Comparison of ENCODE assay signal across 12 cellular contexts in genomic region chr5:152405145-152405544, GRCh38. TPM values are rescaled to one million over a fixed set of nuclear protein-coding genes. Genes with fewer than 3 reads are reported as not detected.
A peak's percentile ranks its signal among the peaks of the same experiment; 100 is the strongest.
DNase-seq lines count a peak whose midpoint lies in the region; ATAC-seq and TF ChIP-seq lines count a peak whose summit lies in the region.
"Had no signal": no experiment of that assay in that cellular context is flagged by ENCODE, and none has a peak within 500 bp of the region (broad histone marks: within the 10 kb centered on the region; RNA-seq: fewer than 3 reads in every experiment).

Gene NMUR2 (minus strand): TSS chr5:152405279. CDS start chr5:152405113, 166 bp downstream.

- ATAC-seq in GM21717 (IDR thresholded peaks at IDR 0.05; ENCODE audit: unreplicated experiment): peak; percentile 73
- ATAC-seq in HG03342 (IDR thresholded peaks at IDR 0.05; ENCODE audit: unreplicated experiment): no peak
- no peak for ATAC-seq in HG02623 (IDR thresholded peaks at IDR 0.05; ENCODE audit: unreplicated experiment)
- ATAC-seq: gastroesophageal sphincter had no signal

- intact Hi-C loops in vagina (cut with DNase I): no loop called here

- no peaks in the 10 kb centered on the region for H3K27me3 ChIP-seq in vagina
- H3K27me3 ChIP-seq: adrenal gland, gastroesophageal sphincter had no signal

- no peaks in the 10 kb centered on the region for H3K4me1 ChIP-seq in vagina
- H3K4me1 ChIP-seq: adrenal gland, gastroesophageal sphincter, lower lobe of right lung had no signal

- H3K4me3 ChIP-seq in vagina: no peak within 1 kb of the TSS
- H3K4me3 ChIP-seq: adrenal gland, gastroesophageal sphincter, lower lobe of right lung had no signal

- H3K27ac ChIP-seq in vagina: no peak within 1 kb of the TSS
- H3K27ac ChIP-seq: adrenal gland, gastroesophageal sphincter, lower lobe of right lung had no signal

- TF ChIP-seq CTCF in brain (conservative IDR thresholded peaks at IDR 0.05): no peak
- TF ChIP-seq CTCF in progenitor cell of endocrine pancreas (IDR thresholded peaks at IDR 0.05; ENCODE audit: unreplicated experiment): no peak
- no peak for TF ChIP-seq CTCF in vagina (IDR thresholded peaks at IDR 0.05)

- peaks cover 10% of the 10 kb centered on the region for H3K4me1 Mint-ChIP-seq in brain
- peaks cover 6% of the 10 kb centered on the region for H3K4me1 Mint-ChIP-seq in progenitor cell of endocrine pancreas (ENCODE audit: low read depth)

- DNase-seq in NCI-H2029 (lab: John Stamatoyannopoulos, UW): peak; percentile 26
- peak; percentile 11 for DNase-seq in progenitor cell of endocrine pancreas (ENCODE audit: low spot score, unreplicated experiment)
- DNase-seq in vagina (ENCODE audit: extremely low spot score in 2 of 2): no peak
- DNase-seq: Karpas-422, lower lobe of right lung had no signal

- H3K9me3 Mint-ChIP-seq in brain (peaks cover 0 to 7% (median 0%) of the 10 kb centered on the region in 5 experiments), progenitor cell of endocrine pancreas (ENCODE audit: low read depth) (peaks cover 8% of the 10 kb centered on the region)

- H3K27me3 Mint-ChIP-seq in brain (peaks cover 7% of the 10 kb centered on the region), progenitor cell of endocrine pancreas (peaks cover 19% of the 10 kb centered on the region)

- H3K36me3 Mint-ChIP-seq in brain (no peaks in the 10 kb centered on the region), progenitor cell of endocrine pancreas (ENCODE audit: insufficient read depth) (no peaks in the 10 kb centered on the region)

- H3K4me3 Mint-ChIP-seq in brain: peak within 1 kb of the TSS in 3 of 5 experiments; percentile 34 to 68 (median 63)
- H3K4me3 Mint-ChIP-seq in progenitor cell of endocrine pancreas (ENCODE audit: low read depth): peak within 1 kb of the TSS; percentile 70

- H3K9me3 ChIP-seq in vagina: no peaks in the 10 kb centered on the region
- H3K9me3 ChIP-seq: adrenal gland, gastroesophageal sphincter, lower lobe of right lung had no signal

- TF ChIP-seq POLR2A in vagina (IDR thresholded peaks at IDR 0.05): no peak

- peak within 1 kb of the TSS in 1 of 5 experiments; percentile 17 for H3K27ac Mint-ChIP-seq in brain
- no peak within 1 kb of the TSS for H3K27ac Mint-ChIP-seq in progenitor cell of endocrine pancreas

- H3K36me3 ChIP-seq in vagina: no peaks in the 10 kb centered on the region
- H3K36me3 ChIP-seq: adrenal gland, gastroesophageal sphincter, lower lobe of right lung had no signal

RNA-seq across cellular contexts. Expression of gene NMUR2, which starts in this region (rescaled TPM):
- polyA plus RNA-seq in brain (ENCODE audit: insufficient read depth, low read depth, low replicate concordance): not detected
- total RNA-seq in progenitor cell of endocrine pancreas: not detected in 2 replicates
- not detected for total RNA-seq in vagina
- total RNA-seq: adrenal gland, gastroesophageal sphincter, lower lobe of right lung, pulmonary artery endothelial cell had no signal

Comparison
In these comparisons a context has a peak if more than half of its experiments do, and no peak if none do; other contexts are left out.
1. Peak in DNase-seq in progenitor cell of endocrine pancreas; RNA of the gene not detected or under 1 TPM.